10 cellular contexts compared by ENCODE assay signal in the genomic region with DNA sequence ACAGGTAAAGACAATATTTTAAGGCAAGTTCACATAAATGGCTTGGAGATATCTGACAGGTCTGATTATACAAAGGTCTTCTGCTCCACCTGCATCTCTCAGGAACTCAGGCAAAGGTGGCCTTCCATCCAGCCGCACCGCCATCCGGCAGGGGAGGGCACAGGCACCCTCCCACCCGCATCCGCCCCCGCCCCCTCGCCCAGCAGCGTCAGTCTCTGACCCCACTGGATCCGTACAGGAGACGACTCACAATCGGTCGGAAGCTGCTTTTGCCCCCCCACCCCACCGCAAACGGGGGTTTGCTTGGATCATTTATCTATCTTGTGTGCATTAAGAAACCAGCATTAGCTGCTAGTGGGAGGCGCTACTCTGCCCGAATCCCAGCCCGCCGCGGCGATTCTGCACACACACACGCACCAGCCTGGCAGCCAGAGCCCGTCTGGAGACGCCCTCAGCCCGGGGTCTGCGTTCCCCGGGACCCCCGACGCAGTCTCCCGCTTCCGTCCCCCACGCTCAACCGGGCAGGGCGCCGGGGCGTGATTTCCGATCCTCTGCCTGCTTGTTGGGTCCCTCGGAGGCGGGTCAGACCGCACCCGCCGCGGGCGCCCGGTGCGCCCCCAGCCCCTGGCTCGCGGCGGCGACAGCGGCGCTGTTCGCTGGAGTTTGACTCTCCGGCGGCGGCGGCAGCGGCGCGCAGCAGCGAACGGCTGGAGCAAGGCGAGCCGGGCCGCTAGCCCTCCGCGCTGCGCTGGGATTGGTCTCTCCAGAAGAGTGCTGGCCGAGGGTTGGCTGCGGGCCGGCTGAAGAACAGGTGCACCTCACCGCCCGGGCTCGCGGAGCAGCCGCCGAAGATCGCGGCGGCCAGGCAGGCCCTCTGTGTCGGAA. TPM values are rescaled to one million over a fixed set of nuclear protein-coding genes. Genes with fewer than 3 reads are reported as not detected.
DNase-seq lines count a peak whose midpoint lies in the region; ATAC-seq and TF ChIP-seq lines count a peak whose summit lies in the region.
"Had no signal": no experiment of that assay in that cellular context is flagged by ENCODE, and none has a peak within 500 bp of the region (broad histone marks: within the 10 kb centered on the region; RNA-seq: fewer than 3 reads in every experiment).

No MANE protein-coding gene starts in this region.

- no peaks in the 10 kb centered on the region for H3F3A ChIP-seq in smooth muscle cell (ENCODE audit: low read depth)

- H3K9me3 Mint-ChIP-seq in activated naive CD8-positive, alpha-beta T cell treated with anti-CD3 and anti-CD28 coated beads, Interleukin-2, amount 10 ng/mL, durations not matched to agents 7 days and 5 days = no peaks in the 10 kb centered on the region
- H3K9me3 Mint-ChIP-seq in activated CD8-positive, alpha-beta memory T cell treated with anti-CD3 and anti-CD28 coated beads, Interleukin-2, amount 10 ng/mL, durations not matched to agents 7 days and 5 days (ENCODE audit: low read depth) = peaks cover 2% of the 10 kb centered on the region

- H3K9me3 ChIP-seq in smooth muscle cell (replicated peaks; ENCODE audit: low read depth) (no peaks in the 10 kb centered on the region), ovary (no peaks in the 10 kb centered on the region)

- intact Hi-C loops in ovary (cut with DNase I) = no loop called here

- no peaks in the 10 kb centered on the region for H4K20me1 ChIP-seq in smooth muscle cell (ENCODE audit: low read depth)

- 1% methylated on average over 46 of the region's 80 CpGs for WGBS in smooth muscle cell (ENCODE audit: low lambda C conversion rate)
- whole genome bisulfite sequencing in ovary, 3 donors = 0 to 1% (median 1%) methylated on average over 44 to 80 of the region's 80 CpGs

- H3K36me3 ChIP-seq in smooth muscle cell (ENCODE audit: low read depth) (no peaks in the 10 kb centered on the region), ovary (no peaks in the 10 kb centered on the region)

- no peaks in the 10 kb centered on the region for H3K36me3 Mint-ChIP-seq in activated naive CD8-positive, alpha-beta T cell treated with anti-CD3 and anti-CD28 coated beads, Interleukin-2, amount 10 ng/mL, durations not matched to agents 7 days and 5 days
- peaks cover 4% of the 10 kb centered on the region for H3K36me3 Mint-ChIP-seq in activated CD8-positive, alpha-beta memory T cell treated with anti-CD3 and anti-CD28 coated beads, Interleukin-2, amount 10 ng/mL, durations not matched to agents 7 days and 5 days

- peaks cover 2% of the 10 kb centered on the region for H3K4me1 Mint-ChIP-seq in activated naive CD8-positive, alpha-beta T cell treated with anti-CD3 and anti-CD28 coated beads, Interleukin-2, amount 10 ng/mL, durations not matched to agents 7 days and 5 days
- H3K4me1 Mint-ChIP-seq in activated CD8-positive, alpha-beta memory T cell treated with anti-CD3 and anti-CD28 coated beads, Interleukin-2, amount 10 ng/mL, durations not matched to agents 7 days and 5 days = peaks cover 6% of the 10 kb centered on the region

- H3K4me2 ChIP-seq in smooth muscle cell = peak overlapping the region; percentile 89

- H3K4me3 Mint-ChIP-seq in activated naive CD8-positive, alpha-beta T cell treated with anti-CD3 and anti-CD28 coated beads, Interleukin-2, amount 10 ng/mL, durations not matched to agents 7 days and 5 days = no peak overlapping the region
- H3K4me3 Mint-ChIP-seq in activated CD8-positive, alpha-beta memory T cell treated with anti-CD3 and anti-CD28 coated beads, Interleukin-2, amount 10 ng/mL, durations not matched to agents 7 days and 5 days = no peak overlapping the region

- H3K4me3 ChIP-seq in smooth muscle cell (peak overlapping the region; percentile 50), ovary (no peak overlapping the region)

- TF ChIP-seq POLR2A in ovary (IDR thresholded peaks at IDR 0.05) = no peak

- H3K27me3 ChIP-seq in smooth muscle cell (ENCODE audit: low read depth) (peaks cover 37% of the 10 kb centered on the region), ovary (no peaks in the 10 kb centered on the region)

- DNase-seq in stimulated activated CD4-positive, alpha-beta T cell treated with anti-CD3 and anti-CD28 coated beads, Interleukin-15, amount 100 ng/mL, for 24 hours = peak; percentile 38
- DNase-seq in stimulated activated CD4-positive, alpha-beta T cell treated with anti-CD3 and anti-CD28 coated beads, Interleukin-1b, Interleukin-23, amount 100 ng/mL, for 48 hours = no peak
- peak; percentile 35 for DNase-seq in activated naive CD8-positive, alpha-beta T cell treated with anti-CD3 and anti-CD28 coated beads, Interleukin-2, amount 10 ng/mL, durations not matched to agents 7 days and 5 days
- DNase-seq in hypothalamus (lab: John Stamatoyannopoulos, UW) (peak in 34 of 51 donors; percentile 13 to 73 (median 44)), smooth muscle cell (lab: John Stamatoyannopoulos, UW; ENCODE audit: unreplicated experiment) (no peak), ovary (no peak)
- DNase-seq in activated CD8-positive, alpha-beta memory T cell treated with anti-CD3 and anti-CD28 coated beads, Interleukin-2, amount 10 ng/mL, durations not matched to agents 7 days and 5 days = no peak

- no peak overlapping the region for H2AFZ ChIP-seq in smooth muscle cell (ENCODE audit: low read depth)

- TF ChIP-seq EP300 in ovary (IDR thresholded peaks at IDR 0.05) = no peak

- no peaks in the 10 kb centered on the region for H3K79me2 ChIP-seq in smooth muscle cell (ENCODE audit: low read depth)

- H3K27me3 Mint-ChIP-seq in activated naive CD8-positive, alpha-beta T cell treated with anti-CD3 and anti-CD28 coated beads, Interleukin-2, amount 10 ng/mL, durations not matched to agents 7 days and 5 days = peaks cover 41% of the 10 kb centered on the region
- peaks cover 45% of the 10 kb centered on the region for H3K27me3 Mint-ChIP-seq in activated CD8-positive, alpha-beta memory T cell treated with anti-CD3 and anti-CD28 coated beads, Interleukin-2, amount 10 ng/mL, durations not matched to agents 7 days and 5 days

- peaks cover 11% of the 10 kb centered on the region for H3K4me1 ChIP-seq in smooth muscle cell (ENCODE audit: low read depth)
- no peaks in the 10 kb centered on the region for H3K4me1 ChIP-seq in ovary (ENCODE audit: insufficient read depth)

- H3K27ac ChIP-seq in smooth muscle cell (ENCODE audit: low read depth) = no peak overlapping the region
- H3K27ac ChIP-seq in ovary = no peak overlapping the region
- H3K27ac ChIP-seq: skin epidermis had no signal

- CTCF ChIA-PET in activated CD8-positive, alpha-beta memory T cell treated with anti-CD3 and anti-CD28 coated beads, Interleukin-2, amount 10 ng/mL, durations not matched to agents 7 days and 5 days (lab: Charles Lee) = no interaction called here

- POLR2A ChIA-PET in activated naive CD8-positive, alpha-beta T cell treated with anti-CD3 and anti-CD28 coated beads, Interleukin-2, amount 10 ng/mL, durations not matched to agents 7 days and 5 days (lab: Charles Lee) = no interaction called here

- TF ChIP-seq CTCF in smooth muscle cell (IDR thresholded peaks at IDR 0.05; ENCODE audit: borderline replicate concordance, insufficient read depth, poor library complexity, severe bottlenecking) (no peak), ovary (IDR thresholded peaks at IDR 0.05) (no peak)

- peak; percentile 14 for ATAC-seq in activated naive CD8-positive, alpha-beta T cell treated with anti-CD3 and anti-CD28 coated beads, Interleukin-2, amount 10 ng/mL, durations not matched to agents 7 days and 5 days (ENCODE audit: low read depth)
- ATAC-seq in GM21619 (IDR thresholded peaks at IDR 0.05; ENCODE audit: unreplicated experiment) = no peak
- no peak for ATAC-seq in activated CD8-positive, alpha-beta memory T cell treated with anti-CD3 and anti-CD28 coated beads, Interleukin-2, amount 10 ng/mL, durations not matched to agents 7 days and 5 days

- H3K27ac Mint-ChIP-seq in activated naive CD8-positive, alpha-beta T cell treated with anti-CD3 and anti-CD28 coated beads, Interleukin-2, amount 10 ng/mL, durations not matched to agents 7 days and 5 days = no peak overlapping the region
- H3K27ac Mint-ChIP-seq in activated CD8-positive, alpha-beta memory T cell treated with anti-CD3 and anti-CD28 coated beads, Interleukin-2, amount 10 ng/mL, durations not matched to agents 7 days and 5 days = no peak overlapping the region

- H3K9ac ChIP-seq in smooth muscle cell (ENCODE audit: low read depth) = no peak overlapping the region

RNA-seq across cellular contexts. Expression of a gene that starts 0.8 kb away (rescaled TPM):
- not detected for total RNA-seq in activated naive CD8-positive, alpha-beta T cell treated with anti-CD3 and anti-CD28 coated beads, Interleukin-2, amount 10 ng/mL, durations not matched to agents 7 days and 5 days
- total RNA-seq in smooth muscle cell (2.4 and 4.0 TPM in 2 replicates), ovary (1 to 10 TPM in 1 of 7 donors, under 1 TPM in 4, not detected in 2; 0.10 to 4.5 (median 0.15) TPM)
- polyA plus RNA-seq in smooth muscle cell (4.3 and 4.8 TPM in 2 replicates), ovary (under 1 TPM; 0.04 to 0.45 TPM)
- not detected for total RNA-seq in activated CD8-positive, alpha-beta memory T cell treated with anti-CD3 and anti-CD28 coated beads, Interleukin-2, amount 10 ng/mL, durations not matched to agents 7 days and 5 days
- total RNA-seq: T-helper 2 cell treated with Interferon-gamma antibody and Interleukin-4, amounts not matched to agents 100 ng/mL and 5 ng/mL, for 36 hours had no signal

Comparison
In these comparisons a context has a peak if more than half of its experiments do, and no peak if none do; other contexts are left out.
1. DNase-seq: peak in stimulated activated CD4-positive, alpha-beta T cell treated with anti-CD3 and anti-CD28 coated beads, Interleukin-15, amount 100 ng/mL, for 24 hours (single experiment), activated naive CD8-positive, alpha-beta T cell treated with anti-CD3 and anti-CD28 coated beads, Interleukin-2, amount 10 ng/mL, durations not matched to agents 7 days and 5 days (single experiment) and hypothalamus (34 of 51); none in stimulated activated CD4-positive, alpha-beta T cell treated with anti-CD3 and anti-CD28 coated beads, Interleukin-1b, Interleukin-23, amount 100 ng/mL, for 48 hours (single experiment), smooth muscle cell (single experiment), ovary (0 of 5) and activated CD8-positive, alpha-beta memory T cell treated with anti-CD3 and anti-CD28 coated beads, Interleukin-2, amount 10 ng/mL, durations not matched to agents 7 days and 5 days (single experiment).